Comparison of ENCODE assay signal across 14 cellular contexts in genomic region chr5:168153263-168153930, GRCh38.
"Had no signal": no experiment of that assay in that cellular context is flagged by ENCODE, and none has a peak within 500 bp of the region (broad histone marks: within the 10 kb centered on the region; RNA-seq: fewer than 3 reads in every experiment).

No MANE protein-coding gene starts in this region.

- H3K27me3 ChIP-seq: sigmoid colon, upper lobe of right lung had no signal

- H3K36me3 ChIP-seq: prostate gland, sigmoid colon, thoracic aorta, upper lobe of right lung had no signal

- H3K4me3 ChIP-seq: prostate gland, sigmoid colon, thoracic aorta, upper lobe of right lung had no signal

- ATAC-seq: left lobe of liver, natural killer cell, upper lobe of right lung had no signal

- H3K4me1 ChIP-seq: prostate gland, upper lobe of right lung had no signal

- H3K9me3 ChIP-seq: prostate gland, sigmoid colon, thoracic aorta, upper lobe of right lung had no signal

- H3K27ac ChIP-seq: prostate gland, sigmoid colon, thoracic aorta, upper lobe of right lung had no signal

- DNase-seq: activated CD4-positive, alpha-beta T cell treated with anti-CD3 and anti-CD28 coated beads for 1 hour; activated CD4-positive, alpha-beta T cell treated with anti-CD3 and anti-CD28 coated beads, Interleukin-2, amount 50 U/mL, for 4 hours; activated naive CD4-positive, alpha-beta T cell treated with Interleukin-2 at 50 U/mL for 16 hours; aorta; natural killer cell; sigmoid colon; stimulated activated CD4-positive, alpha-beta T cell treated with anti-CD3 and anti-CD28 coated beads, Interleukin-12 subunit alpha, Interleukin-12 subunit beta, amount 100 ng/mL, for 4 hours; stimulated activated CD4-positive, alpha-beta T cell treated with anti-CD3 and anti-CD28 coated beads, Interleukin-2, amount 100 ng/mL, for 24 hours; T-cell; T-helper 9 cell; upper lobe of right lung had no signal
